31 cellular contexts compared by ENCODE assay signal in the genomic region with DNA sequence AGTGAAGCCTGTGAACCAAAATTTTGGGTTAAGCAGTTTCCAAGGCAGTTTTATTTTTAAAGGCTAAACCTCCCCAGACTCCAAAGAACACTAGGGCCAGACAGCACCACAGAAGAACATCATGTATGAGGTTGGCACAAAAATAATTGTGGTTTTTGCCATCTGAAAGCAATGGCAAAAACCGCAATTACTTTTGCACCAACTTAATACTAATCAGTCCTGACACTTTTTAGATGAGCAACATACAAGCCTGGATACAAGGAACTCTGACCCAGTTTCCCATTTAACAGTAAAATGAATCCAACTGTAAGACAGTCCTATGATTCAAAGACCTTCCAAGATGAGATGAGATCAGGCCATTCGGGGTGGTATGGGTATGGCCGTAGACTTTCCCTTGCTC. TPM values are rescaled to one million over a fixed set of nuclear protein-coding genes. Genes with fewer than 3 reads are reported as not detected.
DNase-seq lines count a peak whose midpoint lies in the region; ATAC-seq, FAIRE-seq and TF ChIP-seq lines count a peak whose summit lies in the region.
"Had no signal": no experiment of that assay in that cellular context is flagged by ENCODE, and none has a peak within 500 bp of the region (broad histone marks: within the 10 kb centered on the region; RNA-seq: fewer than 3 reads in every experiment).

No MANE protein-coding gene starts in this region.

- intact Hi-C loops in HepG2 (cut with micrococcal nuclease; ENCODE audit: unreplicated experiment) (no loop called here), right lobe of liver (cut with DNase I) (no loop called here)

- no peak overlapping the region for H3K4me3 ChIP-seq in HepG2 (replicated peaks in 1 of 3; ENCODE audit: insufficient read depth in 1 of 3, low read depth in 2 of 3, low read length in 3 of 3)
- no peak overlapping the region for H3K4me3 ChIP-seq in right lobe of liver
- H3K4me3 ChIP-seq: A549; BLaER1; BLaER1 treated with 17β-estradiol and CSF1 and Interleukin-3, amounts not matched to agents 10 nM and 100 nM had no signal

- H3K9ac ChIP-seq in HepG2 (ENCODE audit: insufficient read depth, low read depth, low read length) = no peak overlapping the region
- H3K9ac ChIP-seq: BLaER1; BLaER1 treated with 17β-estradiol and CSF1 and Interleukin-3, amounts not matched to agents 10 nM and 100 nM had no signal

- CTCF ChIA-PET in HepG2 (lab: Yijun Ruan, JAX; ENCODE audit: low intra/inter-chr PET ratio, low total read pairs) = no interaction called here
- CTCF ChIA-PET in HEK293T (lab: Yijun Ruan, JAX) = no interaction called here

- H3K9me3 ChIP-seq in HepG2 (ENCODE audit: low read length) (no peaks in the 10 kb centered on the region), right lobe of liver (no peaks in the 10 kb centered on the region)
- H3K9me3 ChIP-seq: A549; BE2C; BLaER1; BLaER1 treated with 17β-estradiol and CSF1 and Interleukin-3, amounts not matched to agents 10 nM and 100 nM; Caco-2 had no signal

- 50% methylated on average over 2 of the region's 3 CpGs for WGBS in HepG2 (ENCODE audit: low lambda C conversion rate)
- WGBS in right lobe of liver (ENCODE audit: insufficient coverage, low coverage, low lambda C conversion rate, missing lambda C conversion rate) = 85% methylated on average over 1 of the region's 3 CpGs

- H3K79me2 ChIP-seq in HepG2 (ENCODE audit: insufficient read depth, low read length) = no peaks in the 10 kb centered on the region

- H4K20me1 ChIP-seq in HepG2 (ENCODE audit: insufficient read depth, low read length) = no peaks in the 10 kb centered on the region
- H4K20me1 ChIP-seq: BLaER1; BLaER1 treated with 17β-estradiol and CSF1 and Interleukin-3, amounts not matched to agents 10 nM and 100 nM had no signal

- TF ChIP-seq CTCF in HepG2 (CRISPR knock-in tag; IDR thresholded peaks at IDR 0.05) (no peak), right lobe of liver (IDR thresholded peaks at IDR 0.05) (no peak)

- no TSS peak for BruUV-seq in HepG2 (replicated peaks; lab: Mats Ljungman, UMichigan)

- no peak overlapping the region for H3K4me2 ChIP-seq in HepG2 (ENCODE audit: low read depth, low read length)
- H3K4me2 ChIP-seq: A549; BLaER1; BLaER1 treated with 17β-estradiol and CSF1 and Interleukin-3, amounts not matched to agents 10 nM and 100 nM had no signal

- FAIRE-seq in HepG2 (lab: Jason Lieb, UNC) = no peak
- FAIRE-seq: A204.1, A549, D721Med had no signal

- H3K27ac ChIP-seq in HepG2 (ENCODE audit: extremely low read length, insufficient read depth, low read length) (no peak overlapping the region), right lobe of liver (no peak overlapping the region)
- H3K27ac ChIP-seq: 22Rv1; A549; BLaER1; BLaER1 treated with 17β-estradiol and CSF1 and Interleukin-3, amounts not matched to agents 10 nM and 100 nM; C4-2B had no signal

- TF ChIP-seq POLR2A in HepG2 (IDR thresholded peaks at IDR 0.05; ENCODE audit: insufficient read depth in 1 of 2, low read depth in 2 of 2, low read length in 2 of 2) = no peak
- no peak for TF ChIP-seq POLR2A in right lobe of liver (IDR thresholded peaks at IDR 0.05)

- H2AFZ ChIP-seq in HepG2 (ENCODE audit: low read length) = no peak overlapping the region

- DNase-seq in HepG2 (ENCODE audit: low spot score) (no peak), right lobe of liver (no peak), HEK293T (ENCODE audit: extremely low spot score) (no peak)
- DNase-seq: 8988T; ACHN; AML-193; BE2C; C1 segment of cervical spinal cord; Caco-2; Calu3; CD4-positive, alpha-beta memory T cell; CD4-positive, alpha-beta T cell; CD4-positive, CD25-positive, alpha-beta regulatory T cell; CD8-positive, alpha-beta memory T cell; CD8-positive, alpha-beta T cell; COR-L47; DMS 273 treated with DMSO at 0.1 percent for 48 hours; DMS153; DMS53; DMS79; DMS79 treated with DMSO at 0.1 percent for 48 hours; DND-41; EL had no signal

- 0 out of 5 replicates have a peak, but pooled peaks cover 0 to 5% of the 10 kb centered on the region in 2 experiments for H3K27me3 ChIP-seq in HepG2 (ENCODE audit: control insufficient read depth in 1 of 2, insufficient read depth in 2 of 2, low read length in 2 of 2)
- H3K27me3 ChIP-seq in right lobe of liver = no peaks in the 10 kb centered on the region
- H3K27me3 ChIP-seq: BE2C; BLaER1; BLaER1 treated with 17β-estradiol and CSF1 and Interleukin-3, amounts not matched to agents 10 nM and 100 nM had no signal

- POLR2A ChIA-PET in HepG2 (lab: Yijun Ruan, JAX) = no interaction called here
- POLR2A ChIA-PET in HEK293T (lab: Yijun Ruan, JAX) = no interaction called here

- H3K4me1 ChIP-seq in HepG2 (ENCODE audit: insufficient read depth, low read length) (no peaks in the 10 kb centered on the region), right lobe of liver (no peaks in the 10 kb centered on the region)
- H3K4me1 ChIP-seq: A549; BE2C; BLaER1; BLaER1 treated with 17β-estradiol and CSF1 and Interleukin-3, amounts not matched to agents 10 nM and 100 nM had no signal

- no peak for ATAC-seq in HepG2
- ATAC-seq in right lobe of liver = no peak
- no peak for ATAC-seq in HG03139 (IDR thresholded peaks at IDR 0.05; ENCODE audit: unreplicated experiment)
- ATAC-seq: A549; CD8-positive, alpha-beta T cell had no signal

- in situ Hi-C loops in HepG2 (cut with HindIII; ENCODE audit: extremely low pct_ligation_motif_present, low pct_unique_long_range_greater_than_20kb) = no loop called here

- H3K36me3 ChIP-seq in HepG2 (replicated peaks in 1 of 2; ENCODE audit: control insufficient read depth in 1 of 2, insufficient read depth in 2 of 2, low read length in 2 of 2) = no peaks in the 10 kb centered on the region
- H3K36me3 ChIP-seq in right lobe of liver = no peaks in the 10 kb centered on the region
- H3K36me3 ChIP-seq: BE2C; BLaER1; BLaER1 treated with 17β-estradiol and CSF1 and Interleukin-3, amounts not matched to agents 10 nM and 100 nM had no signal

- TF ChIP-seq EP300 in HepG2 (IDR thresholded peaks at IDR 0.05; ENCODE audit: low read depth in 2 of 2, low read length in 2 of 2) (no peak), HepG2 (CRISPR knock-in tag; IDR thresholded peaks at IDR 0.05; ENCODE audit: borderline replicate concordance) (no peak)

- no peak for TF ChIP-seq RAD21 in HepG2 (CRISPR knock-in tag; IDR thresholded peaks at IDR 0.05)

TF ChIP-seq in HepG2, 621 proteins besides CTCF, POLR2A, EP300 and RAD21 (continues in another document):
- TF ChIP-seq MLX (CRISPR knock-in tag; IDR thresholded peaks at IDR 0.05) = no peak

TF ChIP-seq in HEK293T, 16 proteins besides CTCF, POLR2A, EP300 and RAD21:
- TF ChIP-seq HDGF (IDR thresholded peaks at IDR 0.05; ENCODE audit: borderline replicate concordance) (no peak), FOXK2 (IDR thresholded peaks at IDR 0.05) (no peak), CTBP1 (IDR thresholded peaks at IDR 0.05; ENCODE audit: borderline replicate concordance) (no peak), ELF4 (IDR thresholded peaks at IDR 0.05) (peak; percentile 59; the same call in 1 of the 2 replicates)

RNA-seq across cellular contexts. Expression of gene CNIH3, which starts 46.8 kb away (rescaled TPM):
- 0.55 and 1.1 TPM in 2 replicates for total RNA-seq in HepG2 (2016; rRNA removed; fragmentation: Illumina TruSeq; extraction: Trizol)
- total RNA-seq in HepG2 (2016; cell fraction: cytosol; rRNA removed; fragmentation: Illumina TruSeq; extraction: Trizol; ENCODE audit: low read depth) = 2.8 and 4.6 TPM in 2 replicates
- total RNA-seq in HepG2 (2016; cell fraction: insoluble cytoplasmic fraction; rRNA removed; fragmentation: Illumina TruSeq; extraction: Trizol) = 0.98 and 1.0 TPM in 2 replicates
- total RNA-seq in HepG2 (2016; cell fraction: membrane; rRNA removed; fragmentation: Illumina TruSeq; extraction: Trizol) = 1.9 and 3.1 TPM in 2 replicates
- total RNA-seq in HepG2 (2016; cell fraction: nucleus; rRNA removed; fragmentation: Illumina TruSeq; extraction: Trizol) = 0.56 and 1.2 TPM in 2 replicates
- polyA plus RNA-seq in HepG2 (2011; rRNA removed) = 0.36 and 0.99 TPM in 2 replicates
- 0.27 and 0.42 TPM in 2 replicates for polyA plus RNA-seq in HepG2 (2011; cell fraction: cytosol; rRNA removed)
- 0.74 and 0.87 TPM in 2 replicates for polyA plus RNA-seq in HepG2 (2011; cell fraction: nucleus; rRNA removed)
- 0.61 and 0.94 TPM in 2 replicates for polyA plus RNA-seq in HepG2 (2012)
- 4.1 and 4.3 TPM in 2 replicates for polyA plus RNA-seq in HepG2 (2016; cell fraction: cytosol; fragmentation: Illumina TruSeq; extraction: Trizol; ENCODE audit: low read depth)
- polyA plus RNA-seq in HepG2 (2016; cell fraction: insoluble cytoplasmic fraction; fragmentation: Illumina TruSeq; extraction: Trizol; ENCODE audit: low read depth) = 0.69 and 0.95 TPM in 2 replicates
- polyA plus RNA-seq in HepG2 (2016; cell fraction: membrane; fragmentation: Illumina TruSeq; extraction: Trizol; ENCODE audit: low read depth) = 2.4 and 2.5 TPM in 2 replicates
- polyA plus RNA-seq in HepG2 (2016; cell fraction: nucleus; fragmentation: Illumina TruSeq; extraction: Trizol; ENCODE audit: insufficient read depth, low read depth) = 0.85 TPM in 1 of 2 replicates, not detected in the other
- polyA minus RNA-seq in HepG2 (2011; rRNA and poly(A)+ RNA removed; ENCODE audit: low replicate concordance) = 0.37 and 0.48 TPM in 2 replicates
- polyA minus RNA-seq in HepG2 (2011; cell fraction: cytosol; rRNA and poly(A)+ RNA removed) = 0.99 TPM in 1 of 2 replicates, not detected in the other
- polyA minus RNA-seq in HepG2 (2011; cell fraction: nucleus; rRNA and poly(A)+ RNA removed) = 1.7 and 2.6 TPM in 2 replicates
- 1 to 10 TPM in 1 of 6 experiments, under 1 TPM in 5; 0.12 to 1.6 (median 0.55) TPM for total RNA-seq in right lobe of liver
